19 cellular contexts compared by ENCODE assay signal in genomic region chr2:236576978-236577377, GRCh38. TPM values are rescaled to one million over a fixed set of nuclear protein-coding genes. Genes with fewer than 3 reads are reported as not detected.
DNase-seq lines count a peak whose midpoint lies in the region; ATAC-seq and TF ChIP-seq lines count a peak whose summit lies in the region.
"Had no signal": no experiment of that assay in that cellular context is flagged by ENCODE, and none has a peak within 500 bp of the region (broad histone marks: within the 10 kb centered on the region; RNA-seq: fewer than 3 reads in every experiment).

No MANE protein-coding gene starts in this region.

- no peak overlapping the region for H3K4me3 Mint-ChIP-seq in chondrocyte (ENCODE audit: unreplicated experiment)
- H3K4me3 Mint-ChIP-seq in nephron = peak overlapping the region in 2 of 3 experiments; percentile 50 to 56
- H3K4me3 Mint-ChIP-seq: B cell; stimulated activated naive CD8-positive, alpha-beta T cell treated with anti-CD3 and anti-CD28 coated beads, Interleukin-15, Interleukin-2, amounts not matched to agents 100 ng/mL and 50 ng/mL, for 24 hours; T-cell had no signal

- WGBS in heart left ventricle, 4 donors = 69 to 77% (median 75%) methylated on average over 12 of the region's 12 CpGs
- 73 to 82% methylated on average over 12 of the region's 12 CpGs for WGBS in tibial nerve, 2 donors

- H3K4me1 Mint-ChIP-seq in chondrocyte (ENCODE audit: low read depth) = peaks cover 70% of the 10 kb centered on the region
- peaks cover 77% of the 10 kb centered on the region for H3K4me1 Mint-ChIP-seq in nephron

- peaks cover 0 to 34% (median 17%) of the 10 kb centered on the region in 9 donors for H3K36me3 ChIP-seq in heart left ventricle
- H3K36me3 ChIP-seq in tibial nerve = peaks cover 0 to 22% (median 0%) of the 10 kb centered on the region in 3 donors
- H3K36me3 ChIP-seq: WERI-Rb-1 had no signal

- no peaks in the 10 kb centered on the region for H3K27me3 Mint-ChIP-seq in chondrocyte (ENCODE audit: low read depth)
- peaks cover 13% of the 10 kb centered on the region for H3K27me3 Mint-ChIP-seq in nephron (ENCODE audit: low read depth)
- H3K27me3 Mint-ChIP-seq: B cell; stimulated activated naive CD8-positive, alpha-beta T cell treated with anti-CD3 and anti-CD28 coated beads, Interleukin-15, Interleukin-2, amounts not matched to agents 100 ng/mL and 50 ng/mL, for 24 hours; T-cell had no signal

- no peak for TF ChIP-seq EP300 in tibial nerve (IDR thresholded peaks at IDR 0.05)

- TF ChIP-seq POLR2A in heart left ventricle (IDR thresholded peaks at IDR 0.05) = no peak
- no peak for TF ChIP-seq POLR2A in tibial nerve (IDR thresholded peaks at IDR 0.05)

- no peaks in the 10 kb centered on the region for H3K9me3 Mint-ChIP-seq in chondrocyte (ENCODE audit: low read depth)
- H3K9me3 Mint-ChIP-seq in nephron = no peaks in the 10 kb centered on the region
- H3K9me3 Mint-ChIP-seq: stimulated activated naive CD8-positive, alpha-beta T cell treated with anti-CD3 and anti-CD28 coated beads, Interleukin-15, Interleukin-2, amounts not matched to agents 100 ng/mL and 50 ng/mL, for 24 hours; T-cell had no signal

- no peak overlapping the region for H3K4me3 ChIP-seq in heart left ventricle
- H3K4me3 ChIP-seq in tibial nerve = no peak overlapping the region

- H3K36me3 Mint-ChIP-seq in chondrocyte (ENCODE audit: low read depth) (peaks cover 23% of the 10 kb centered on the region), nephron (ENCODE audit: low read depth) (peaks cover 59% of the 10 kb centered on the region)

- no peaks in the 10 kb centered on the region for H3K9me3 ChIP-seq in heart left ventricle
- no peaks in the 10 kb centered on the region for H3K9me3 ChIP-seq in tibial nerve

- no peak for DNase-seq in heart left ventricle
- DNase-seq in cardiac septum (ENCODE audit: low spot score) = no peak
- no peak for DNase-seq in chondrocyte (ENCODE audit: low spot score)
- DNase-seq in tibial nerve (ENCODE audit: low spot score in 2 of 2) = no peak
- DNase-seq in A172 (ENCODE audit: low spot score) = no peak
- DNase-seq: DMS153; erythroblast; kidney glomerular epithelial cell; NCI-H1092; NCI-H774; RPMI8226; stimulated activated CD4-positive, alpha-beta T cell treated with anti-CD3 and anti-CD28 coated beads, Interleukin-12 subunit alpha, Interleukin-12 subunit beta, amount 100 ng/mL, for 4 hours; T-cell; WERI-Rb-1 had no signal

- intact Hi-C loops in heart left ventricle (cut with DNase I) = loop anchor here in 8 of 10 donors (5.0 to 10.0 kb wide), 6 partner anchors 65 to 448 kb away; no protein-coding TSS in a partner anchor
- intact Hi-C loops in cardiac septum (cut with DNase I) = no loop called here

- H3K27ac Mint-ChIP-seq in chondrocyte (ENCODE audit: unreplicated experiment) = peak overlapping the region; percentile 62
- peak overlapping the region; percentile 77 to 93 (median 90) for H3K27ac Mint-ChIP-seq in nephron
- H3K27ac Mint-ChIP-seq: B cell; stimulated activated naive CD8-positive, alpha-beta T cell treated with anti-CD3 and anti-CD28 coated beads, Interleukin-15, Interleukin-2, amounts not matched to agents 100 ng/mL and 50 ng/mL, for 24 hours; T-cell had no signal

- ATAC-seq in heart left ventricle (peak in 1 of 4 donors; percentile 11), HG02973 (IDR thresholded peaks at IDR 0.05; ENCODE audit: unreplicated experiment) (no peak), HG03280 (IDR thresholded peaks at IDR 0.05; ENCODE audit: unreplicated experiment) (no peak)
- ATAC-seq: T-cell had no signal

- H3K27ac ChIP-seq in heart left ventricle (peak overlapping the region in 10 of 12 donors; percentile 18 to 91 (median 69)), tibial nerve (peak overlapping the region; percentile 22 to 94 (median 72))
- H3K27ac ChIP-seq: WERI-Rb-1 had no signal

- H3K27me3 ChIP-seq in heart left ventricle = no peaks in the 10 kb centered on the region
- H3K27me3 ChIP-seq in tibial nerve = no peaks in the 10 kb centered on the region

- H3K4me1 ChIP-seq in heart left ventricle (peaks cover 0 to 72% (median 49%) of the 10 kb centered on the region in 12 donors), tibial nerve (peaks cover 0 to 88% (median 32%) of the 10 kb centered on the region in 4 donors)

- TF ChIP-seq CTCF in heart left ventricle (IDR thresholded peaks at IDR 0.05) (no peak), chondrocyte (IDR thresholded peaks at IDR 0.05) (no peak), nephron (IDR thresholded peaks at IDR 0.05; ENCODE audit: unreplicated experiment in 3 of 3) (no peak), tibial nerve (IDR thresholded peaks at IDR 0.05) (no peak)

RNA-seq across cellular contexts. Expression of gene ACKR3, which starts 7.4 kb away (rescaled TPM):
- 10 to 100 TPM; 15.7 to 56.3 (median 49.4) TPM for total RNA-seq in heart left ventricle
- 10 to 100 TPM; 12.8 to 24.5 TPM for polyA plus RNA-seq in heart left ventricle
- 36.6 TPM for total RNA-seq in cardiac septum
- 56.6 to 68.8 TPM (median 57.6 TPM) in 3 replicates for total RNA-seq in chondrocyte
- 10 to 100 TPM; 32.4 to 88.7 (median 55.0) TPM for total RNA-seq in tibial nerve
- total RNA-seq in A172 (2014; rRNA removed; shearing (Covaris generic)) = 1.3 and 1.7 TPM in 2 replicates
